In the genomic region with DNA sequence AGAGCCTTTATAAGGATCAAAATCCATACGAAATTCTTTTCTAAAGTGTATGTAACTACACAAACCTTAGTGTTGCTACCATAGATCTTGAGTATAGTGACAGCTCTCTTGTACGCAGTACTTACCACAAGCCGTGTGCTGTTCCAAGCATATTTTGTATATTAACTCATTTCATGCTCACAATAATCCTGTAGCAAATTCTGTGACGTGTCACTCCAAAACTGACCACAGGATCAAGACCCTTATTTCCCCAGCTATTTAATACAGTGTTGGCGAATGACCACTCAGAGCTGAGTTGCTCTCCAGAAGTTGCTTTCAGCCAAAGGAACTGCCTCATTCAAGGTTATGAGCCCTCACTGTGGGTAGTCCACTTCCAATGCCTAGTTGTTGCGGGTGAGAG, we compare ENCODE assay signal across 25 cellular contexts.
"Had no signal": no experiment of that assay in that cellular context is flagged by ENCODE, and none has a peak within 500 bp of the region (broad histone marks: within the 10 kb centered on the region; RNA-seq: fewer than 3 reads in every experiment).

No MANE protein-coding gene starts in this region.

- H3K4me3 ChIP-seq: breast epithelium, MG63, Peyer's patch, SJCRH30 had no signal

- H3K27ac ChIP-seq: breast epithelium, Peyer's patch, RWPE1, SJCRH30 had no signal

- H3K4me1 ChIP-seq: breast epithelium, Peyer's patch, SJCRH30 had no signal

- H3K9me2 ChIP-seq: SK-N-SH had no signal

- DNase-seq: activated CD4-positive, alpha-beta T cell treated with anti-CD3 and anti-CD28 coated beads for 4 hours; activated CD4-positive, alpha-beta T cell treated with anti-CD3 and anti-CD28 coated beads, Interleukin-2, amount 50 U/mL, for 4 hours; activated CD8-positive, alpha-beta T cell treated with anti-CD3 and anti-CD28 coated beads, Interleukin-2, amount 10 ng/mL, durations not matched to agents 7 days and 5 days; activated effector memory CD4-positive, alpha-beta T cell treated with Interleukin-2 at 50 U/mL for 16 hours; activated naive CD4-positive, alpha-beta T cell; activated T-cell treated with anti-CD3 and anti-CD28 coated beads, Interleukin-2, amount 50 U/mL, for 24 hours; caudate nucleus; MG63; MV-4-11; NCI-H1092 treated with DMSO at 0.1 percent for 48 hours; NCI-H1417 treated with DMSO at 0.1 percent for 48 hours; NCI-H187; NCI-H2081 treated with DMSO at 0.1 percent for 48 hours; NCI-H446; NCI-H524; Peyer's patch; Right ventricle myocardium superior; SJCRH30; SK-N-SH; T-helper 1 cell had no signal

- H3K27me3 Mint-ChIP-seq: activated naive CD8-positive, alpha-beta T cell; activated T-cell treated with anti-CD3 and anti-CD28 coated beads, Interleukin-2, amount 50 U/mL, for 24 hours had no signal

- H3K36me3 ChIP-seq: breast epithelium, MG63, Peyer's patch, SJCRH30 had no signal

- H3K9ac ChIP-seq: SK-N-SH had no signal

- H3K27ac Mint-ChIP-seq: activated CD8-positive, alpha-beta T cell treated with anti-CD3 and anti-CD28 coated beads, Interleukin-2, amount 10 ng/mL, durations not matched to agents 7 days and 5 days; activated naive CD8-positive, alpha-beta T cell; activated T-cell treated with anti-CD3 and anti-CD28 coated beads, Interleukin-2, amount 50 U/mL, for 24 hours; activated T-helper 1 cell treated with anti-CD3 and anti-CD28 coated beads, Interleukin-12 subunit alpha, Interleukin-12 subunit beta, Interleukin-2, Interleukin-4 antibody, amounts not matched to agents 30 ng/mL and 10 ng/mL and 1 ng/mL, durations not matched to agents 14 hours and 24 hours and 36 hours had no signal

- H3K27me3 ChIP-seq: breast epithelium, MG63, Peyer's patch, SJCRH30 had no signal

- ATAC-seq: activated CD4-positive, CD25-positive, alpha-beta regulatory T cell treated with anti-CD3 and anti-CD28 coated beads, Interleukin-2, amount 50 U/mL, for 24 hours; activated CD8-positive, alpha-beta T cell treated with anti-CD3 and anti-CD28 coated beads, Interleukin-2, amount 10 ng/mL, durations not matched to agents 7 days and 5 days had no signal

- H3K4me2 ChIP-seq: SK-N-SH had no signal

- H3K4me3 Mint-ChIP-seq: activated CD8-positive, alpha-beta T cell treated with anti-CD3 and anti-CD28 coated beads, Interleukin-2, amount 10 ng/mL, durations not matched to agents 7 days and 5 days; activated naive CD8-positive, alpha-beta T cell; activated T-cell treated with anti-CD3 and anti-CD28 coated beads, Interleukin-2, amount 50 U/mL, for 24 hours; activated T-helper 1 cell treated with anti-CD3 and anti-CD28 coated beads, Interleukin-12 subunit alpha, Interleukin-12 subunit beta, Interleukin-2, Interleukin-4 antibody, amounts not matched to agents 30 ng/mL and 10 ng/mL and 1 ng/mL, durations not matched to agents 14 hours and 24 hours and 36 hours had no signal

- H3K9me3 ChIP-seq: breast epithelium, MG63, Peyer's patch, SJCRH30, SK-N-SH had no signal
